Comparison of ENCODE assay signal across 8 cellular contexts in genomic region chr4:118279920-118280432, GRCh38.
DNase-seq lines count a peak whose midpoint lies in the region; ATAC-seq and TF ChIP-seq lines count a peak whose summit lies in the region.

No MANE protein-coding gene starts in this region.

- DNase-seq in GM12864 (ENCODE audit: low read depth): no peak
- no peak for DNase-seq in epithelial cell of esophagus (ENCODE audit: low read depth)
- DNase-seq in prostate gland (ENCODE audit: low spot score): no peak
- no peak for DNase-seq in stimulated activated naive CD4-positive, alpha-beta T cell treated with Interleukin-2 at 50 U/mL for 16 hours (lab: John Stamatoyannopoulos, UW)
- no peak for DNase-seq in NCI-H1048 (lab: John Stamatoyannopoulos, UW)

- no peaks in the 10 kb centered on the region for H3K9me3 ChIP-seq in OCI-LY1 (ENCODE audit: low read length)
- no peaks in the 10 kb centered on the region for H3K9me3 ChIP-seq in prostate gland

- H3K27ac ChIP-seq in OCI-LY1 (ENCODE audit: low read depth, low read length, poor library complexity, severe bottlenecking) (peak overlapping the region; percentile 84), prostate gland (peak overlapping the region; percentile 91 to 93)

- H3K4me3 ChIP-seq in GM12864 (ENCODE audit: low read depth, low read length) (peak overlapping the region; percentile 95), OCI-LY1 (ENCODE audit: low read depth, low read length, poor library complexity, severe bottlenecking) (peak overlapping the region; percentile 96), epithelial cell of esophagus (ENCODE audit: low read length) (peak overlapping the region; percentile 98), prostate gland (peak overlapping the region; percentile 76 to 81)

- TF ChIP-seq POLR2A in prostate gland (IDR thresholded peaks at IDR 0.05): no peak

- H3K9ac ChIP-seq in OCI-LY1 (ENCODE audit: low read length): peak overlapping the region; percentile 98

- intact Hi-C loops in prostate gland (cut with DNase I): loop anchor here (2.0 kb wide), 1 partner anchor 73 kb away; the partner anchor contains the start of gene PRSS12

- H2AFZ ChIP-seq in OCI-LY1 (ENCODE audit: low read length): no peak overlapping the region

- no peaks in the 10 kb centered on the region for H3K9me2 ChIP-seq in OCI-LY1 (ENCODE audit: low read depth, low read length)

- H3K4me1 ChIP-seq in OCI-LY1 (ENCODE audit: insufficient read depth, low read length, severe bottlenecking) (peaks cover 60% of the 10 kb centered on the region), prostate gland (replicated peaks) (peaks cover 6% of the 10 kb centered on the region)

- WGBS in prostate gland: 16% methylated on average over 2 of the region's 2 CpGs

- H3K27me3 ChIP-seq in OCI-LY1 (ENCODE audit: insufficient read depth, low read length) (no peaks in the 10 kb centered on the region), prostate gland (replicated peaks; ENCODE audit: insufficient read depth) (no peaks in the 10 kb centered on the region)

- TF ChIP-seq CTCF in GM12864 (IDR thresholded peaks at IDR 0.05; ENCODE audit: low read depth, low read length, missing control alignments): no peak
- TF ChIP-seq CTCF in OCI-LY1 (IDR thresholded peaks at IDR 0.05; ENCODE audit: low read length): no peak
- no peak for TF ChIP-seq CTCF in epithelial cell of esophagus (IDR thresholded peaks at IDR 0.05; ENCODE audit: insufficient read depth, low read depth, low read length, missing control alignments)
- no peak for TF ChIP-seq CTCF in prostate gland (IDR thresholded peaks at IDR 0.05)

- peak overlapping the region; percentile 90 for H3K4me2 ChIP-seq in OCI-LY1 (ENCODE audit: low read length)

- peaks cover 22% of the 10 kb centered on the region for H3F3A ChIP-seq in OCI-LY1 (ENCODE audit: insufficient read depth, low read length)

- H3K36me3 ChIP-seq in OCI-LY1 (ENCODE audit: insufficient read depth, low read length): peaks cover 43% of the 10 kb centered on the region
- H3K36me3 ChIP-seq in prostate gland: no peaks in the 10 kb centered on the region

- H4K20me1 ChIP-seq in OCI-LY1 (ENCODE audit: insufficient read depth, low read length): no peaks in the 10 kb centered on the region

- peaks cover 13% of the 10 kb centered on the region for H3K79me2 ChIP-seq in OCI-LY1 (ENCODE audit: insufficient read depth, low read length)

- ATAC-seq in GM21423 (IDR thresholded peaks at IDR 0.05; ENCODE audit: unreplicated experiment) (no peak), HG03095 (IDR thresholded peaks at IDR 0.05; ENCODE audit: unreplicated experiment) (no peak)
